ENCODE assay signal across 30 cellular contexts in the genomic region with DNA sequence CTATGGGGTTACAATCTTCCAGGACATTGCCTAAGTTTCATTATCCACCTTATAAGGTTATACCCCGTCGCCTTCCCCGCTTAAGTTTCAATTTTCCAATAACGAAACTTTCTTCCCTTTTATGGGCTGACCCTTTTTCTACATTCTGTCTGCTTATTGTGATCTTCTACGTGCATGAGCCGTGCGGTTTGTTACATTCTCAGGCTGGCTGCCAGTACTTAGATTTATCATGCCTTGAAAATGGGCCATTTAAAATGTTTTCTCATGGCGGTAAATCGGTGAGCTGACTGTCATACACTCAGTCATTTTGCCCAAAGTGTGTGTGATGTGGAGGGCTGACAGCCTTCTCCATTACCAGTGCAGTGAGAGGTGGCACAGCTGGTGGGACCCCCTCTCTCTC.
"Had no signal": no experiment of that assay in that cellular context is flagged by ENCODE, and none has a peak within 500 bp of the region (broad histone marks: within the 10 kb centered on the region; RNA-seq: fewer than 3 reads in every experiment).

No MANE protein-coding gene starts in this region.

- ATAC-seq: activated CD8-positive, alpha-beta memory T cell treated with anti-CD3 and anti-CD28 coated beads, Interleukin-2, amount 10 ng/mL, durations not matched to agents 7 days and 5 days; activated CD8-positive, alpha-beta T cell treated with anti-CD3 and anti-CD28 coated beads, Interleukin-2, amount 10 ng/mL, durations not matched to agents 7 days and 5 days; effector memory CD8-positive, alpha-beta T cell; pancreas; sciatic nerve; stimulated activated effector memory CD8-positive, alpha-beta T cell treated with anti-CD3 and anti-CD28 coated beads, Interleukin-12 subunit alpha, Interleukin-12 subunit beta, amount 100 ng/mL, for 72 hours; stimulated activated naive CD8-positive, alpha-beta T cell treated with anti-CD3 and anti-CD28 coated beads, Interleukin-15, amount 100 ng/mL, for 72 hours; T-helper 17 cell had no signal

- H3K4me1 ChIP-seq: prostate gland had no signal

- H3K27me3 ChIP-seq: adrenal gland, thyroid gland, vagina had no signal

- DNase-seq: activated CD8-positive, alpha-beta memory T cell treated with anti-CD3 and anti-CD28 coated beads, Interleukin-2, amount 10 ng/mL, durations not matched to agents 7 days and 5 days; activated CD8-positive, alpha-beta T cell treated with anti-CD3 and anti-CD28 coated beads, Interleukin-2, amount 10 ng/mL, durations not matched to agents 7 days and 5 days; activated naive CD4-positive, alpha-beta T cell; activated naive CD8-positive, alpha-beta T cell treated with anti-CD3 and anti-CD28 coated beads for 36 hours; activated T-cell treated with anti-CD3 and anti-CD28 coated beads, Interleukin-2, amount 50 U/mL, for 48 hours; adrenal gland; aorta; brain microvascular endothelial cell; effector memory CD8-positive, alpha-beta T cell; erythroblast; head of caudate nucleus; hippocampal formation; kidney; naive B cell; nucleus accumbens; retina; small intestine; stimulated activated CD4-positive, alpha-beta T cell treated with anti-CD3 and anti-CD28 coated beads, Interleukin-4, amount 100 ng/mL, for 24 hours; stimulated activated naive CD8-positive, alpha-beta T cell treated with anti-CD3 and anti-CD28 coated beads, Interleukin-15, amount 100 ng/mL, for 72 hours; substantia nigra; T-helper 17 cell; T1000; thyroid gland; upper lobe of left lung had no signal

- H3K36me3 ChIP-seq: adrenal gland, brain microvascular endothelial cell, pancreas, prostate gland, thyroid gland, upper lobe of left lung, vagina had no signal

- H3K4me3 ChIP-seq: adrenal gland, coronary artery, pancreas, prostate gland, thyroid gland, upper lobe of left lung, vagina had no signal

- H3K27ac ChIP-seq: adrenal gland, brain microvascular endothelial cell, coronary artery, pancreas, prostate gland, thyroid gland, upper lobe of left lung, vagina had no signal

- FAIRE-seq: kidney, pancreas, small intestine had no signal

- H3K9me3 ChIP-seq: adrenal gland, pancreas, prostate gland, thyroid gland, upper lobe of left lung, vagina had no signal
